Comparison of ENCODE assay signal across 28 cellular contexts in genomic region chr10:62259456-62259855, GRCh38. TPM values are rescaled to one million over a fixed set of nuclear protein-coding genes. Genes with fewer than 3 reads are reported as not detected.
"Had no signal": no experiment of that assay in that cellular context is flagged by ENCODE, and none has a peak within 500 bp of the region (broad histone marks: within the 10 kb centered on the region; RNA-seq: fewer than 3 reads in every experiment).

No MANE protein-coding gene starts in this region.

- H3K9me3 ChIP-seq: adrenal gland, MG63 had no signal

- ATAC-seq: activated CD8-positive, alpha-beta T cell treated with anti-CD3 and anti-CD28 coated beads, Interleukin-2, amount 10 ng/mL, durations not matched to agents 7 days and 5 days had no signal

- H3K27ac ChIP-seq: adrenal gland, brain microvascular endothelial cell, PC-9 had no signal

- H3K4me2 ChIP-seq: PC-9 had no signal

- H3K36me3 ChIP-seq: adrenal gland, brain microvascular endothelial cell, MG63 had no signal

- H3K4me1 ChIP-seq: adrenal gland had no signal

- DNase-seq: activated CD4-positive, alpha-beta T cell treated with anti-CD3 and anti-CD28 coated beads, Interleukin-2, amount 10 ng/mL, durations not matched to agents 7 days and 5 days; activated CD4-positive, alpha-beta T cell treated with anti-CD3 and anti-CD28 coated beads, Interleukin-2, amount 50 U/mL, for 48 hours; activated CD8-positive, alpha-beta T cell treated with anti-CD3 and anti-CD28 coated beads, Interleukin-2, amount 10 ng/mL, durations not matched to agents 7 days and 5 days; activated gamma-delta T cell treated with Interleukin-2 at 50 U/mL for 16 hours; activated naive CD4-positive, alpha-beta T cell treated with anti-CD3 and anti-CD28 coated beads for 36 hours; activated T-cell treated with anti-CD3 and anti-CD28 coated beads, Interleukin-2, amount 50 U/mL, for 24 hours; adrenal gland; anterior cingulate cortex; brain microvascular endothelial cell; central memory CD4-positive, alpha-beta T cell; Karpas-422; KBM-7; MG63; NCI-H1048; NCI-H1105 treated with DMSO at 0.1 percent for 48 hours; NCI-H1436; NCI-H1694; NCI-H1930; NCI-H2081 treated with DMSO at 0.1 percent for 48 hours; NCI-H345; NCI-H524 treated with DMSO at 0.1 percent for 48 hours; NK-92 treated with Interleukin-12 subunit alpha and Interleukin-12 subunit beta, amount 100 ng/mL, for 24 hours; PC-9; Right ventricle myocardium superior; SW 1271; T-helper 1 cell; T-helper 2 cell; T-helper 9 cell had no signal

- H2AFZ ChIP-seq: PC-9 had no signal

- H3K4me3 ChIP-seq: adrenal gland, MG63, PC-9 had no signal

- H3K27me3 ChIP-seq: adrenal gland, brain microvascular endothelial cell, MG63 had no signal

RNA-seq across cellular contexts. Expression of gene RTKN2, which starts 9.2 kb away (rescaled TPM):
- total RNA-seq: Right ventricle myocardium superior had no signal
